ENCODE assay signal across 2 cellular contexts in genomic region chr5:778421-778820, GRCh38. TPM values are rescaled to one million over a fixed set of nuclear protein-coding genes. Genes with fewer than 3 reads are reported as not detected.
"Had no signal": no experiment of that assay in that cellular context is flagged by ENCODE, and none has a peak within 500 bp of the region (broad histone marks: within the 10 kb centered on the region; RNA-seq: fewer than 3 reads in every experiment).

No MANE protein-coding gene starts in this region.

RNA-seq across cellular contexts. Expression of gene ZDHHC11B, which starts 6.1 kb away (rescaled TPM):
- total RNA-seq: M059J, SJSA1 had no signal
